In genomic region chr12:111166779-111167540, GRCh38 we compare ENCODE assay signal across 20 cellular contexts.
DNase-seq lines count a peak whose midpoint lies in the region; ATAC-seq lines count a peak whose summit lies in the region.
"Had no signal": no experiment of that assay in that cellular context is flagged by ENCODE, and none has a peak within 500 bp of the region (broad histone marks: within the 10 kb centered on the region; RNA-seq: fewer than 3 reads in every experiment).

No MANE protein-coding gene starts in this region.

- no peak overlapping the region for H4K91ac ChIP-seq in neuronal stem cell (ENCODE audit: low read depth, low read length, poor library complexity)

- H3K27me3 ChIP-seq in neuronal stem cell (ENCODE audit: control insufficient read depth in 3 of 3, insufficient read depth in 3 of 3, low read depth in 1 of 3, low read length in 3 of 3), result no peaks in the 10 kb centered on the region
- H3K27me3 ChIP-seq: SJCRH30 had no signal

- no peak overlapping the region for H3K4me3 ChIP-seq in neuronal stem cell (ENCODE audit: low read length in 2 of 2)
- H3K4me3 ChIP-seq: esophagus muscularis mucosa, PC-9, SJCRH30, suprapubic skin had no signal

- H2BK12ac ChIP-seq in neuronal stem cell (ENCODE audit: low read length), result no peak overlapping the region

- peaks cover 0 to 5% of the 10 kb centered on the region in 2 donors for H3K4me1 ChIP-seq in neuronal stem cell (ENCODE audit: control insufficient read depth in 2 of 2, insufficient read depth in 1 of 2, low read depth in 1 of 2, low read length in 2 of 2)
- H3K4me1 ChIP-seq: SJCRH30, suprapubic skin had no signal

- intact Hi-C loops in Right ventricle myocardium superior (cut with DNase I), result no loop called here

- H2AFZ ChIP-seq in neuronal stem cell (ENCODE audit: low read length), result no peak overlapping the region
- H2AFZ ChIP-seq: PC-9 had no signal

- peak overlapping the region; percentile 40 for H3K18ac ChIP-seq in neuronal stem cell (ENCODE audit: low read length)

- H3K27ac ChIP-seq in neuronal stem cell (replicated peaks; ENCODE audit: low read length), result no peak overlapping the region
- H3K27ac ChIP-seq: esophagus muscularis mucosa, HL-60, PC-9, SJCRH30, suprapubic skin had no signal

- DNase-seq in DMS 273 (lab: John Stamatoyannopoulos, UW; ENCODE audit: unreplicated experiment), result peak; percentile 81
- peak; percentile 69 for DNase-seq in NCI-H1694 treated with DMSO at 0.1 percent for 48 hours (lab: John Stamatoyannopoulos, UW)
- peak; percentile 83 for DNase-seq in Right ventricle myocardium superior
- no peak for DNase-seq in neuronal stem cell (ENCODE audit: low spot score)
- no peak for DNase-seq in activated effector memory CD4-positive, alpha-beta T cell treated with Interleukin-2 at 50 U/mL for 16 hours
- DNase-seq in SW480 (ENCODE audit: low spot score), result no peak
- no peak for DNase-seq in SKM-1 treated with dmso at 0.1 percent for 144 hours (lab: John Stamatoyannopoulos, UW; ENCODE audit: unreplicated experiment)
- DNase-seq: activated CD4-positive, alpha-beta T cell treated with anti-CD3 and anti-CD28 coated beads, Interleukin-2, amount 50 U/mL, for 48 hours; activated naive CD4-positive, alpha-beta T cell; activated T-cell treated with anti-CD3 and anti-CD28 coated beads for 4 hours; aorta; effector memory CD4-positive, alpha-beta T cell; NCI-H1436; PC-9; SJCRH30; stimulated activated CD4-positive, alpha-beta T cell treated with anti-CD3 and anti-CD28 coated beads, Interleukin-15, amount 100 ng/mL, for 24 hours had no signal

- no peak overlapping the region for H3K9ac ChIP-seq in neuronal stem cell (ENCODE audit: low read depth, low read length, poor library complexity)

- H2BK120ac ChIP-seq in neuronal stem cell (ENCODE audit: low read depth, low read length), result peak overlapping the region; percentile 48

- H3K23ac ChIP-seq in neuronal stem cell (ENCODE audit: low read depth, low read length, poor library complexity), result no peak overlapping the region

- no CpG with 5 or more reads among the region's 22 CpGs for WGBS in neuronal stem cell (ENCODE audit: extremely low coverage in 2 of 2, insufficient read length in 2 of 2, insufficient replicate concordance in 1 of 2), 2 donors

- H4K8ac ChIP-seq in neuronal stem cell (ENCODE audit: low read depth, low read length), result no peak overlapping the region

- no peak overlapping the region for H2AK5ac ChIP-seq in neuronal stem cell (ENCODE audit: low read depth, low read length)

- no peak overlapping the region for H2BK15ac ChIP-seq in neuronal stem cell (ENCODE audit: low read length)

- H3K36me3 ChIP-seq in neuronal stem cell (replicated peaks in 1 of 2; ENCODE audit: control insufficient read depth in 2 of 2, insufficient read depth in 2 of 2, low read length in 2 of 2), result no peaks in the 10 kb centered on the region
- H3K36me3 ChIP-seq: esophagus muscularis mucosa, SJCRH30, suprapubic skin had no signal

- no peak overlapping the region for H3K14ac ChIP-seq in neuronal stem cell (ENCODE audit: low read length)

- H3K4ac ChIP-seq in neuronal stem cell (ENCODE audit: low read length), result no peak overlapping the region

- no peak overlapping the region for H3K4me2 ChIP-seq in neuronal stem cell (ENCODE audit: insufficient read depth, low read length, poor library complexity, severe bottlenecking)
- H3K4me2 ChIP-seq: PC-9 had no signal

- no peaks in the 10 kb centered on the region for H3K79me1 ChIP-seq in neuronal stem cell (ENCODE audit: low read depth, low read length)

- ATAC-seq in Right ventricle myocardium superior (ENCODE audit: poor library complexity) (peak; percentile 93), HG03457 (IDR thresholded peaks at IDR 0.05; ENCODE audit: unreplicated experiment) (no peak)

- no peak overlapping the region for H2BK5ac ChIP-seq in neuronal stem cell (ENCODE audit: low read length)

- peaks cover 0 to 2% of the 10 kb centered on the region in 2 donors for H3K9me3 ChIP-seq in neuronal stem cell (replicated peaks in 1 of 2; ENCODE audit: control insufficient read depth in 2 of 2, insufficient read depth in 1 of 2, low read depth in 1 of 2, low read length in 2 of 2)
- H3K9me3 ChIP-seq: esophagus muscularis mucosa, SJCRH30, suprapubic skin had no signal

Comparison
In these comparisons a context has a peak if more than half of its experiments do, and no peak if none do; other contexts are left out.
1. DNase-seq: peak in DMS 273 (single experiment), NCI-H1694 treated with DMSO at 0.1 percent for 48 hours (single experiment) and Right ventricle myocardium superior (single experiment); none in neuronal stem cell (single experiment), activated effector memory CD4-positive, alpha-beta T cell treated with Interleukin-2 at 50 U/mL for 16 hours (single experiment), SW480 (single experiment) and SKM-1 treated with dmso at 0.1 percent for 144 hours (single experiment).